29 cellular contexts compared by ENCODE assay signal in genomic region chr20:17691758-17692157, GRCh38. TPM values are rescaled to one million over a fixed set of nuclear protein-coding genes. Genes with fewer than 3 reads are reported as not detected.
A peak's percentile ranks its signal among the peaks of the same experiment; 100 is the strongest.
DNase-seq lines count a peak whose midpoint lies in the region; ATAC-seq and TF ChIP-seq lines count a peak whose summit lies in the region.
"Had no signal": no experiment of that assay in that cellular context is flagged by ENCODE, and none has a peak within 500 bp of the region (broad histone marks: within the 10 kb centered on the region; RNA-seq: fewer than 3 reads in every experiment).

No MANE protein-coding gene starts in this region.

- H3K27ac ChIP-seq in IMR-90 (ENCODE audit: insufficient read depth, low read length) (no peak overlapping the region), RWPE2 (ENCODE audit: poor library complexity, severe bottlenecking) (no peak overlapping the region), tibial nerve (no peak overlapping the region), heart left ventricle (no peak overlapping the region)
- H3K27ac ChIP-seq: BLaER1 had no signal

- H3K27ac Mint-ChIP-seq in dendritic cell treated with granulocyte-macrophage colony-stimulating factor and Interleukin-4, amounts not matched to agents 40 ng/mL and 50 ng/mL, for 4 days, result peak overlapping the region; percentile 20
- H3K27ac Mint-ChIP-seq in nephron, result peak overlapping the region in 2 of 3 experiments; percentile 9 to 49
- H3K27ac Mint-ChIP-seq in activated CD4-positive, alpha-beta memory T cell treated with anti-CD3 and anti-CD28 coated beads, Interleukin-2, amount 10 ng/mL, durations not matched to agents 7 days and 5 days, result no peak overlapping the region
- H3K27ac Mint-ChIP-seq: CD14-positive monocyte; CD4-positive, alpha-beta memory T cell; CD4-positive, CD25-positive, alpha-beta regulatory T cell had no signal

- H2AFZ ChIP-seq in IMR-90 (replicated peaks; ENCODE audit: low read length, poor library complexity), result no peak overlapping the region

- H2BK5ac ChIP-seq in IMR-90 (ENCODE audit: low read depth, low read length, poor library complexity, severe bottlenecking), result no peak overlapping the region

- no peak overlapping the region for H2BK20ac ChIP-seq in IMR-90 (ENCODE audit: low read depth, low read length)

- no peaks in the 10 kb centered on the region for H3K36me3 Mint-ChIP-seq in dendritic cell treated with granulocyte-macrophage colony-stimulating factor and Interleukin-4, amounts not matched to agents 40 ng/mL and 50 ng/mL, for 4 days (ENCODE audit: low read depth)
- H3K36me3 Mint-ChIP-seq in nephron (ENCODE audit: low read depth), result no peaks in the 10 kb centered on the region
- no peaks in the 10 kb centered on the region for H3K36me3 Mint-ChIP-seq in activated CD4-positive, alpha-beta memory T cell treated with anti-CD3 and anti-CD28 coated beads, Interleukin-2, amount 10 ng/mL, durations not matched to agents 7 days and 5 days (ENCODE audit: low read depth)
- H3K36me3 Mint-ChIP-seq: CD14-positive monocyte; CD4-positive, alpha-beta memory T cell; CD4-positive, CD25-positive, alpha-beta regulatory T cell had no signal

- no CpG with 5 or more reads among the region's 2 CpGs for WGBS in IMR-90 (ENCODE audit: extremely low coverage in 2 of 2, insufficient read length in 1 of 2), 2 experiments
- 77 to 78% methylated on average over 2 of the region's 2 CpGs for WGBS in tibial nerve, 2 donors
- 70 to 85% (median 76%) methylated on average over 2 of the region's 2 CpGs for WGBS in heart left ventricle, 4 donors

- H3K27me3 ChIP-seq in IMR-90 (ENCODE audit: control insufficient read depth, insufficient read depth, low read length), result peaks cover 3% of the 10 kb centered on the region; the same call in 1 of the 2 replicates
- no peaks in the 10 kb centered on the region for H3K27me3 ChIP-seq in RWPE2 (ENCODE audit: insufficient read depth, poor library complexity, severe bottlenecking)
- H3K27me3 ChIP-seq in tibial nerve, result peaks cover 0 to 13% of the 10 kb centered on the region in 2 donors
- no peaks in the 10 kb centered on the region for H3K27me3 ChIP-seq in heart left ventricle
- H3K27me3 ChIP-seq: BLaER1 had no signal

- no peak for TF ChIP-seq CTCF in IMR-90 (conservative IDR thresholded peaks at IDR 0.05; ENCODE audit: low read depth, low read length)
- no peak for TF ChIP-seq CTCF in RWPE2 (IDR thresholded peaks at IDR 0.05; ENCODE audit: poor library complexity, severe bottlenecking)
- TF ChIP-seq CTCF in nephron (IDR thresholded peaks at IDR 0.05; ENCODE audit: unreplicated experiment in 3 of 3), result no peak
- no peak for TF ChIP-seq CTCF in tibial nerve (IDR thresholded peaks at IDR 0.05)
- TF ChIP-seq CTCF in heart left ventricle (IDR thresholded peaks at IDR 0.05), result no peak

- H3K4me3 Mint-ChIP-seq in dendritic cell treated with granulocyte-macrophage colony-stimulating factor and Interleukin-4, amounts not matched to agents 40 ng/mL and 50 ng/mL, for 4 days, result no peak overlapping the region
- no peak overlapping the region for H3K4me3 Mint-ChIP-seq in nephron
- H3K4me3 Mint-ChIP-seq in activated CD4-positive, alpha-beta memory T cell treated with anti-CD3 and anti-CD28 coated beads, Interleukin-2, amount 10 ng/mL, durations not matched to agents 7 days and 5 days, result no peak overlapping the region
- H3K4me3 Mint-ChIP-seq: CD14-positive monocyte; CD4-positive, alpha-beta memory T cell; CD4-positive, CD25-positive, alpha-beta regulatory T cell; CD8-positive, alpha-beta memory T cell had no signal

- H3K9me3 Mint-ChIP-seq in dendritic cell treated with granulocyte-macrophage colony-stimulating factor and Interleukin-4, amounts not matched to agents 40 ng/mL and 50 ng/mL, for 4 days, result no peaks in the 10 kb centered on the region
- H3K9me3 Mint-ChIP-seq in nephron, result peaks cover 18% of the 10 kb centered on the region
- H3K9me3 Mint-ChIP-seq in activated CD4-positive, alpha-beta memory T cell treated with anti-CD3 and anti-CD28 coated beads, Interleukin-2, amount 10 ng/mL, durations not matched to agents 7 days and 5 days, result peaks cover 4% of the 10 kb centered on the region

- no peak overlapping the region for H2BK120ac ChIP-seq in IMR-90 (ENCODE audit: low read depth, low read length)

- no peak overlapping the region for H4K8ac ChIP-seq in IMR-90 (ENCODE audit: low read depth in 2 of 2, low read length in 2 of 2)

- no peak for TF ChIP-seq EP300 in tibial nerve (IDR thresholded peaks at IDR 0.05)

- no peak overlapping the region for H3K9ac ChIP-seq in IMR-90 (ENCODE audit: low read depth, low read length)
- H3K9ac ChIP-seq: BLaER1 had no signal

- intact Hi-C loops in IMR-90 (cut with micrococcal nuclease) (no loop called here), heart left ventricle (cut with DNase I) (no loop called here)
- intact Hi-C loops in dendritic cell treated with granulocyte-macrophage colony-stimulating factor and Interleukin-4, amounts not matched to agents 40 ng/mL and 50 ng/mL, for 4 days (cut with micrococcal nuclease), result no loop called here

- ATAC-seq in IMR-90 (ENCODE audit: low read depth) (no peak), RWPE2 (ENCODE audit: low read depth) (no peak), heart left ventricle (no peak)
- ATAC-seq: GM12878 had no signal

- H3K56ac ChIP-seq in IMR-90 (ENCODE audit: extremely low read depth, insufficient read depth, low read length), result no peak overlapping the region

- POLR2A ChIA-PET in IMR-90 (lab: Charles Lee; ENCODE audit: unreplicated experiment), result interaction anchor here (0.7 to 1.2 kb wide), 2 partner anchors 10 to 16 kb away, joined by 3 to 4 read pairs; partner anchors contain the start of gene RRBP1
- POLR2A ChIA-PET in activated CD4-positive, alpha-beta memory T cell treated with anti-CD3 and anti-CD28 coated beads, Interleukin-2, amount 10 ng/mL, durations not matched to agents 7 days and 5 days (lab: Charles Lee), result interaction anchor here (2.1 kb wide), 1 partner anchor 10 kb away, joined by 12 read pairs; the partner anchor contains the start of gene RRBP1

- no peak overlapping the region for H3K18ac ChIP-seq in IMR-90 (ENCODE audit: low read depth, low read length)

- no peaks in the 10 kb centered on the region for H4K20me1 ChIP-seq in IMR-90 (ENCODE audit: insufficient read depth, low read length)
- H4K20me1 ChIP-seq: BLaER1 had no signal

- H2BK15ac ChIP-seq in IMR-90 (ENCODE audit: low read depth, low read length), result no peak overlapping the region

- no peak overlapping the region for H4K5ac ChIP-seq in IMR-90 (ENCODE audit: low read depth, low read length)

- no peak overlapping the region for H2AK9ac ChIP-seq in IMR-90 (replicated peaks; ENCODE audit: low read depth, low read length, poor library complexity)

- H3K4me1 ChIP-seq in IMR-90 (ENCODE audit: control insufficient read depth, insufficient read depth, low read length), result peaks cover 2% of the 10 kb centered on the region; the same call in 1 of the 2 replicates
- H3K4me1 ChIP-seq in RWPE2 (ENCODE audit: insufficient read depth, poor library complexity, severe bottlenecking), result no peaks in the 10 kb centered on the region
- no peaks in the 10 kb centered on the region for H3K4me1 ChIP-seq in tibial nerve
- H3K4me1 ChIP-seq in heart left ventricle, result no peaks in the 10 kb centered on the region
- H3K4me1 ChIP-seq: BE2C, BLaER1 had no signal

- H3K4ac ChIP-seq in IMR-90 (ENCODE audit: low read depth, low read length), result no peak overlapping the region

- H3K9me3 ChIP-seq in IMR-90 (ENCODE audit: control insufficient read depth, insufficient read depth, low read length) (peaks cover 8% of the 10 kb centered on the region), RWPE2 (ENCODE audit: severe bottlenecking) (no peaks in the 10 kb centered on the region), tibial nerve (peaks cover 0 to 5% (median 0%) of the 10 kb centered on the region in 4 donors), heart left ventricle (peaks cover 0 to 20% (median under 1%) of the 10 kb centered on the region in 12 donors)

- H3K79me1 ChIP-seq in IMR-90 (ENCODE audit: low read depth in 1 of 2, low read length in 2 of 2), result no peaks in the 10 kb centered on the region

- H3K36me3 ChIP-seq in IMR-90 (ENCODE audit: control insufficient read depth, insufficient read depth, low read length) (no peaks in the 10 kb centered on the region), RWPE2 (ENCODE audit: low read depth) (no peaks in the 10 kb centered on the region), tibial nerve (no peaks in the 10 kb centered on the region), heart left ventricle (no peaks in the 10 kb centered on the region)
- H3K36me3 ChIP-seq: BE2C, BLaER1 had no signal

- no peak for TF ChIP-seq POLR2A in IMR-90 (IDR thresholded peaks at IDR 0.05; ENCODE audit: low read depth, low read length)
- TF ChIP-seq POLR2A in tibial nerve (IDR thresholded peaks at IDR 0.05), result no peak
- no peak for TF ChIP-seq POLR2A in heart left ventricle (IDR thresholded peaks at IDR 0.05)

- CTCF ChIA-PET in IMR-90 (lab: Yijun Ruan, JAX), result interaction anchor here (0.6 kb wide), 3 partner anchors 203 to 266 kb away, joined by 3 to 5 read pairs (median 3); no protein-coding TSS in a partner anchor
- CTCF ChIA-PET in activated CD4-positive, alpha-beta memory T cell treated with anti-CD3 and anti-CD28 coated beads, Interleukin-2, amount 10 ng/mL, durations not matched to agents 7 days and 5 days (lab: Charles Lee), result interaction anchor here (1.0 to 6.1 kb wide), 2 partner anchors 9 to 204 kb away, joined by 3 to 43 read pairs; partner anchors contain the start of gene RRBP1

- no peaks in the 10 kb centered on the region for H3K9me1 ChIP-seq in IMR-90 (ENCODE audit: insufficient read depth, low read length)

- no peak overlapping the region for H3K23ac ChIP-seq in IMR-90 (ENCODE audit: low read depth, low read length)

- no peak for DNase-seq in IMR-90
- DNase-seq in RWPE2 (ENCODE audit: low spot score), result peak; percentile 5
- DNase-seq in tibial nerve (ENCODE audit: low spot score in 2 of 2), result no peak
- DNase-seq in heart left ventricle, result no peak
- no peak for DNase-seq in activated CD4-positive, alpha-beta memory T cell treated with anti-CD3 and anti-CD28 coated beads, Interleukin-2, amount 10 ng/mL, durations not matched to agents 7 days and 5 days
- DNase-seq: 8988T; ACHN; BE2C; C1 segment of cervical spinal cord; CD4-positive, alpha-beta memory T cell; CD4-positive, CD25-positive, alpha-beta regulatory T cell; CD8-positive, alpha-beta memory T cell; COR-L47; DMS 273 treated with DMSO at 0.1 percent for 48 hours; DMS153; DMS53; DMS79; DND-41; EL; GDM1 had no signal

- dilution Hi-C loops in IMR-90 (cut with HindIII; ENCODE audit: low sequenced_read_pairs, unreplicated experiment), result no loop called here

- H3K4me1 Mint-ChIP-seq in dendritic cell treated with granulocyte-macrophage colony-stimulating factor and Interleukin-4, amounts not matched to agents 40 ng/mL and 50 ng/mL, for 4 days (ENCODE audit: low read depth), result no peaks in the 10 kb centered on the region
- H3K4me1 Mint-ChIP-seq in nephron, result peaks cover 7% of the 10 kb centered on the region
- H3K4me1 Mint-ChIP-seq in activated CD4-positive, alpha-beta memory T cell treated with anti-CD3 and anti-CD28 coated beads, Interleukin-2, amount 10 ng/mL, durations not matched to agents 7 days and 5 days, result no peaks in the 10 kb centered on the region
- H3K4me1 Mint-ChIP-seq: CD14-positive monocyte; CD4-positive, alpha-beta memory T cell; CD4-positive, CD25-positive, alpha-beta regulatory T cell; CD8-positive, alpha-beta memory T cell had no signal

- H4K91ac ChIP-seq in IMR-90 (ENCODE audit: insufficient read depth, low read depth, low read length), result no peak overlapping the region

- H3K4me3 ChIP-seq in IMR-90 (ENCODE audit: insufficient read depth, low read depth, low read length) (no peak overlapping the region), RWPE2 (ENCODE audit: severe bottlenecking) (no peak overlapping the region), tibial nerve (no peak overlapping the region), heart left ventricle (no peak overlapping the region)
- H3K4me3 ChIP-seq: BLaER1, GM12878 had no signal

- in situ Hi-C loops in IMR-90 (cut with MboI; ENCODE audit: low sequenced_read_pairs), result no loop called here

- H3K4me2 ChIP-seq in IMR-90 (ENCODE audit: low read depth, low read length), result no peak overlapping the region
- H3K4me2 ChIP-seq: BLaER1 had no signal

- no peak overlapping the region for H3K14ac ChIP-seq in IMR-90 (replicated peaks; ENCODE audit: low read depth, low read length)

- BruUV-seq in IMR-90 (replicated peaks; lab: Mats Ljungman, UMichigan), result no TSS peak

- H2AK5ac ChIP-seq in IMR-90 (ENCODE audit: low read depth, low read length), result no peak overlapping the region

- peaks cover 16% of the 10 kb centered on the region for H3K27me3 Mint-ChIP-seq in dendritic cell treated with granulocyte-macrophage colony-stimulating factor and Interleukin-4, amounts not matched to agents 40 ng/mL and 50 ng/mL, for 4 days
- peaks cover 13% of the 10 kb centered on the region for H3K27me3 Mint-ChIP-seq in nephron (ENCODE audit: low read depth)
- H3K27me3 Mint-ChIP-seq in activated CD4-positive, alpha-beta memory T cell treated with anti-CD3 and anti-CD28 coated beads, Interleukin-2, amount 10 ng/mL, durations not matched to agents 7 days and 5 days, result peaks cover 54% of the 10 kb centered on the region

- TF ChIP-seq RAD21 in IMR-90 (IDR thresholded peaks at IDR 0.05; ENCODE audit: low read length), result no peak

RNA-seq across cellular contexts. Expression of gene BANF2, which starts 8.0 kb away (rescaled TPM):
- total RNA-seq in IMR-90 (2012; rRNA removed) (not detected in 2 replicates), tibial nerve (not detected), heart left ventricle (not detected)
- polyA plus RNA-seq in IMR-90 (2012; rRNA removed) (not detected in 2 replicates), heart left ventricle (not detected)
- not detected in 2 replicates for polyA plus RNA-seq in IMR-90 (2012; cell fraction: cytosol; rRNA removed)
- not detected in 2 replicates for polyA plus RNA-seq in IMR-90 (2012; cell fraction: nucleus; rRNA removed; ENCODE audit: low replicate concordance)
- total RNA-seq in activated CD4-positive, alpha-beta memory T cell treated with anti-CD3 and anti-CD28 coated beads, Interleukin-2, amount 10 ng/mL, durations not matched to agents 7 days and 5 days, result not detected
- total RNA-seq: A673; CD4-positive, alpha-beta memory T cell; CD4-positive, CD25-positive, alpha-beta regulatory T cell; CD8-positive, alpha-beta memory T cell; Daoy; G401; GM12878 had no signal
- polyA plus RNA-seq: AG04450; CD14-positive monocyte; CD4-positive, alpha-beta memory T cell; CD4-positive, CD25-positive, alpha-beta regulatory T cell; CD8-positive, alpha-beta memory T cell; GM12878 had no signal

RNA-seq across cellular contexts. Expression of gene RRBP1, which starts 9.7 kb away (rescaled TPM):
- total RNA-seq in IMR-90 (2012; rRNA removed) (90.2 and 99.7 TPM in 2 replicates), tibial nerve (100 to 1,000 TPM in 1 of 4 donors, 10 to 100 TPM in 3; 76.5 to 162 (median 83.9) TPM), heart left ventricle (10 to 100 TPM; 27.9 to 91.3 (median 40.0) TPM)
- polyA plus RNA-seq in IMR-90 (2012; rRNA removed) (135 and 136 TPM in 2 replicates), heart left ventricle (10 to 100 TPM; 24.9 to 53.8 TPM)
- 134 and 143 TPM in 2 replicates for polyA plus RNA-seq in IMR-90 (2012; cell fraction: cytosol; rRNA removed)
- polyA plus RNA-seq in IMR-90 (2012; cell fraction: nucleus; rRNA removed; ENCODE audit: low replicate concordance), result 216 and 234 TPM in 2 replicates
- total RNA-seq in activated CD4-positive, alpha-beta memory T cell treated with anti-CD3 and anti-CD28 coated beads, Interleukin-2, amount 10 ng/mL, durations not matched to agents 7 days and 5 days, result 10 to 100 TPM; 82.3 to 85.7 TPM
